Comparison of ENCODE assay signal across 8 cellular contexts in genomic region chr3:56800373-56801150, GRCh38. TPM values are rescaled to one million over a fixed set of nuclear protein-coding genes. Genes with fewer than 3 reads are reported as not detected.
DNase-seq lines count a peak whose midpoint lies in the region; ATAC-seq and TF ChIP-seq lines count a peak whose summit lies in the region.

No MANE protein-coding gene starts in this region.

- H3K4me1 ChIP-seq in ACC112 (ENCODE audit: control insufficient read depth, insufficient read depth, low read length, unreplicated experiment) (peaks cover 20% of the 10 kb centered on the region), colonic mucosa (peaks cover 6% of the 10 kb centered on the region), mucosa of stomach (ENCODE audit: control insufficient read depth, insufficient read depth, low read length) (peaks cover 51% of the 10 kb centered on the region)

- H3K36me3 Mint-ChIP-seq in activated CD4-positive, alpha-beta T cell treated with anti-CD3 and anti-CD28 coated beads for 36 hours (ENCODE audit: low read depth), result peaks cover 3% of the 10 kb centered on the region
- H3K36me3 Mint-ChIP-seq in stimulated activated naive B cell treated with anti-CD40 and anti-IgM and Interleukin-4, amounts not matched to agents 10 μg/mL and 1 μg/mL and 100 μg/mL, for 72 hours, result no peaks in the 10 kb centered on the region

- ATAC-seq in HG02642 (IDR thresholded peaks at IDR 0.05; ENCODE audit: poor library complexity, unreplicated experiment) (peak; percentile 32), GM21390 (IDR thresholded peaks at IDR 0.05; ENCODE audit: unreplicated experiment) (no peak)
- ATAC-seq in activated CD4-positive, alpha-beta T cell treated with anti-CD3 and anti-CD28 coated beads for 36 hours, result peak; percentile 68
- ATAC-seq in stimulated activated naive B cell treated with anti-CD40 and anti-IgM and Interleukin-4, amounts not matched to agents 10 μg/mL and 1 μg/mL and 100 μg/mL, for 72 hours (replicated peaks), result peak; percentile 26 to 29

- no peak overlapping the region for H2AFZ ChIP-seq in ACC112 (ENCODE audit: low read length, unreplicated experiment)

- no peaks in the 10 kb centered on the region for H3K27me3 Mint-ChIP-seq in activated CD4-positive, alpha-beta T cell treated with anti-CD3 and anti-CD28 coated beads for 36 hours
- no peaks in the 10 kb centered on the region for H3K27me3 Mint-ChIP-seq in stimulated activated naive B cell treated with anti-CD40 and anti-IgM and Interleukin-4, amounts not matched to agents 10 μg/mL and 1 μg/mL and 100 μg/mL, for 72 hours

- peak overlapping the region; percentile 92 for H3K4me3 Mint-ChIP-seq in activated CD4-positive, alpha-beta T cell treated with anti-CD3 and anti-CD28 coated beads for 36 hours
- peak overlapping the region; percentile 85 to 90 for H3K4me3 Mint-ChIP-seq in stimulated activated naive B cell treated with anti-CD40 and anti-IgM and Interleukin-4, amounts not matched to agents 10 μg/mL and 1 μg/mL and 100 μg/mL, for 72 hours

- H3K27me3 ChIP-seq in ACC112 (ENCODE audit: insufficient read depth, low read length), result no peaks in the 10 kb centered on the region
- H3K27me3 ChIP-seq in colonic mucosa, result no peaks in the 10 kb centered on the region
- H3K27me3 ChIP-seq in mucosa of stomach (ENCODE audit: control insufficient read depth, insufficient read depth, low read length), result peaks cover 4% of the 10 kb centered on the region

- H3K79me2 ChIP-seq in ACC112 (ENCODE audit: control insufficient read depth, insufficient read depth, low read length, unreplicated experiment), result no peaks in the 10 kb centered on the region

- H3K4me3 ChIP-seq in ACC112 (ENCODE audit: low read depth, low read length) (peak overlapping the region; percentile 86), colonic mucosa (peak overlapping the region; percentile 85), mucosa of stomach (ENCODE audit: low read length) (peak overlapping the region; percentile 28)

- H3K4me1 Mint-ChIP-seq in activated CD4-positive, alpha-beta T cell treated with anti-CD3 and anti-CD28 coated beads for 36 hours, result peaks cover 45% of the 10 kb centered on the region
- peaks cover 19 to 35% of the 10 kb centered on the region in 2 donors for H3K4me1 Mint-ChIP-seq in stimulated activated naive B cell treated with anti-CD40 and anti-IgM and Interleukin-4, amounts not matched to agents 10 μg/mL and 1 μg/mL and 100 μg/mL, for 72 hours

- CTCF ChIA-PET in activated CD4-positive, alpha-beta T cell treated with anti-CD3 and anti-CD28 coated beads for 36 hours (lab: Charles Lee), result interaction anchor here (0.7 to 11.5 kb wide), 46 partner anchors 8 to 207 kb away, joined by 3 to 270 read pairs (median 8); no protein-coding TSS in a partner anchor

- intact Hi-C loops in activated CD4-positive, alpha-beta T cell treated with anti-CD3 and anti-CD28 coated beads for 36 hours (cut with DNase I, micrococcal nuclease), result loop anchor here (1.0 to 5.0 kb wide), 11 partner anchors 10 to 797 kb away; partner anchors contain the start of gene ARF4 (in 1 of the 2)
- intact Hi-C loops in colonic mucosa (cut with DNase I), result loop anchor here (2.0 kb wide), 1 partner anchor 98 kb away; no protein-coding TSS in a partner anchor

- H3K9me3 ChIP-seq in colonic mucosa, result no peaks in the 10 kb centered on the region
- no peaks in the 10 kb centered on the region for H3K9me3 ChIP-seq in mucosa of stomach (ENCODE audit: control insufficient read depth, low read length)

- peak; percentile 87 for DNase-seq in activated CD4-positive, alpha-beta T cell treated with anti-CD3 and anti-CD28 coated beads for 36 hours
- DNase-seq in colonic mucosa (peak; percentile 40), NCI-H1105 treated with DMSO at 0.1 percent for 48 hours (lab: John Stamatoyannopoulos, UW) (no peak)
- DNase-seq in stimulated activated naive B cell treated with anti-CD40 and anti-IgM and Interleukin-4, amounts not matched to agents 10 μg/mL and 1 μg/mL and 100 μg/mL, for 72 hours, result peak; percentile 42

- H3K36me3 ChIP-seq in ACC112 (ENCODE audit: insufficient read depth, low read length) (no peaks in the 10 kb centered on the region), colonic mucosa (no peaks in the 10 kb centered on the region), mucosa of stomach (ENCODE audit: control insufficient read depth, insufficient read depth, low read length) (no peaks in the 10 kb centered on the region)

- H3K27ac Mint-ChIP-seq in activated CD4-positive, alpha-beta T cell treated with anti-CD3 and anti-CD28 coated beads for 36 hours, result peak overlapping the region; percentile 86
- H3K27ac Mint-ChIP-seq in stimulated activated naive B cell treated with anti-CD40 and anti-IgM and Interleukin-4, amounts not matched to agents 10 μg/mL and 1 μg/mL and 100 μg/mL, for 72 hours, result peak overlapping the region; percentile 76

- peak overlapping the region; percentile 68 to 83 for H3K9ac ChIP-seq in colonic mucosa (ENCODE audit: low read depth in 2 of 2, low read length in 2 of 2)
- peak overlapping the region; percentile 71 for H3K9ac ChIP-seq in mucosa of stomach (ENCODE audit: low read length)

- POLR2A ChIA-PET in activated CD4-positive, alpha-beta T cell treated with anti-CD3 and anti-CD28 coated beads for 36 hours (lab: Charles Lee), result interaction anchor here (0.7 to 2.7 kb wide), 12 partner anchors 12 to 181 kb away, joined by 3 to 19 read pairs (median 4); partner anchors contain the start of gene TASOR

- no peaks in the 10 kb centered on the region for H3K9me3 Mint-ChIP-seq in activated CD4-positive, alpha-beta T cell treated with anti-CD3 and anti-CD28 coated beads for 36 hours (ENCODE audit: low read depth)
- no peaks in the 10 kb centered on the region for H3K9me3 Mint-ChIP-seq in stimulated activated naive B cell treated with anti-CD40 and anti-IgM and Interleukin-4, amounts not matched to agents 10 μg/mL and 1 μg/mL and 100 μg/mL, for 72 hours

- H3K27ac ChIP-seq in ACC112 (ENCODE audit: low read depth, low read length) (no peak overlapping the region), colonic mucosa (peak overlapping the region; percentile 53)

- no peak for TF ChIP-seq CTCF in colonic mucosa (IDR thresholded peaks at IDR 0.05)

RNA-seq across cellular contexts. Expression of gene ARHGEF3, which starts 1.2 kb away (rescaled TPM):
- total RNA-seq in activated CD4-positive, alpha-beta T cell treated with anti-CD3 and anti-CD28 coated beads for 36 hours, result 10 to 100 TPM; 34.4 to 38.3 TPM
- total RNA-seq in colonic mucosa, result 10 to 100 TPM; 10.2 to 14.7 TPM

Comparison
In these comparisons a context has a peak if more than half of its experiments do, and no peak if none do; other contexts are left out.
1. H3K4me3 ChIP-seq: peak in every context shown above with its lines; median percentile 86 in ACC112; 85 in colonic mucosa; 28 in mucosa of stomach.